27 cellular contexts compared by ENCODE assay signal in genomic region chr7:92707435-92707834, GRCh38.
DNase-seq lines count a peak whose midpoint lies in the region; ATAC-seq and TF ChIP-seq lines count a peak whose summit lies in the region.
"Had no signal": no experiment of that assay in that cellular context is flagged by ENCODE, and none has a peak within 500 bp of the region (broad histone marks: within the 10 kb centered on the region; RNA-seq: fewer than 3 reads in every experiment).

No MANE protein-coding gene starts in this region.

- H3K4me1 ChIP-seq in DND-41 (ENCODE audit: insufficient read depth, low read length): peaks cover 7% of the 10 kb centered on the region
- peaks cover 0 to 6% (median 0%) of the 10 kb centered on the region in 4 donors for H3K4me1 ChIP-seq in esophagus muscularis mucosa
- H3K4me1 ChIP-seq: lower lobe of right lung had no signal

- no peak for TF ChIP-seq POLR2A in esophagus muscularis mucosa (IDR thresholded peaks at IDR 0.05; ENCODE audit: low read depth)

- H3K4me1 Mint-ChIP-seq in activated T-cell treated with anti-CD3 and anti-CD28 coated beads, Interleukin-2, amount 50 U/mL, for 72 hours (ENCODE audit: low read depth): peaks cover 65% of the 10 kb centered on the region
- H3K4me1 Mint-ChIP-seq in activated naive CD8-positive, alpha-beta T cell (ENCODE audit: low read depth): peaks cover 31% of the 10 kb centered on the region
- H3K4me1 Mint-ChIP-seq in osteocyte (ENCODE audit: unreplicated experiment): peaks cover 7% of the 10 kb centered on the region
- H3K4me1 Mint-ChIP-seq: brain, nephron had no signal

- WGBS in esophagus muscularis mucosa: 89% methylated on average over 3 of the region's 3 CpGs

- H3K4me3 Mint-ChIP-seq in activated T-cell treated with anti-CD3 and anti-CD28 coated beads, Interleukin-2, amount 50 U/mL, for 72 hours: peak overlapping the region; percentile 44 to 82
- no peak overlapping the region for H3K4me3 Mint-ChIP-seq in activated naive CD8-positive, alpha-beta T cell
- no peak overlapping the region for H3K4me3 Mint-ChIP-seq in osteocyte (ENCODE audit: unreplicated experiment)
- H3K4me3 Mint-ChIP-seq: activated CD4-positive, alpha-beta T cell treated with anti-CD3 and anti-CD28 coated beads, Interleukin-2, amount 10 ng/mL, durations not matched to agents 7 days and 5 days; brain; CD4-positive, alpha-beta T cell; nephron had no signal

- TF ChIP-seq CTCF in DND-41 (IDR thresholded peaks at IDR 0.05; ENCODE audit: borderline replicate concordance, extremely low read depth, low read length, poor library complexity, severe bottlenecking): no peak
- no peak for TF ChIP-seq CTCF in osteocyte (IDR thresholded peaks at IDR 0.05)
- no peak for TF ChIP-seq CTCF in esophagus muscularis mucosa (IDR thresholded peaks at IDR 0.05)

- H2AFZ ChIP-seq in DND-41 (ENCODE audit: low read depth, low read length): no peak overlapping the region

- no peak for TF ChIP-seq EP300 in esophagus muscularis mucosa (IDR thresholded peaks at IDR 0.05)

- peaks cover 13 to 31% of the 10 kb centered on the region in 2 donors for H3K36me3 Mint-ChIP-seq in activated T-cell treated with anti-CD3 and anti-CD28 coated beads, Interleukin-2, amount 50 U/mL, for 72 hours (ENCODE audit: insufficient read depth in 2 of 2)
- H3K36me3 Mint-ChIP-seq in activated naive CD8-positive, alpha-beta T cell: peaks cover 21% of the 10 kb centered on the region
- H3K36me3 Mint-ChIP-seq in osteocyte (ENCODE audit: unreplicated experiment): peaks cover 18% of the 10 kb centered on the region

- H3K27ac ChIP-seq in DND-41 (ENCODE audit: low read length) (0 out of 2 replicates have a peak overlapping the region, but pooled peaks have one; percentile 9), esophagus muscularis mucosa (replicated peaks in 1 of 4) (no peak overlapping the region)
- H3K27ac ChIP-seq: lower lobe of right lung, WERI-Rb-1 had no signal

- no peak for DNase-seq in activated T-cell treated with anti-CD3 and anti-CD28 coated beads, Interleukin-2, amount 50 U/mL, for 72 hours
- DNase-seq in activated T-cell treated with anti-CD3 and anti-CD28 coated beads, Interleukin-2, amount 50 U/mL, for 48 hours: no peak
- no peak for DNase-seq in DND-41
- no peak for DNase-seq in osteocyte (ENCODE audit: extremely low spot score, unreplicated experiment)
- DNase-seq in esophagus muscularis mucosa (ENCODE audit: extremely low spot score): no peak
- DNase-seq in NCI-H69 (lab: John Stamatoyannopoulos, UW): no peak
- DNase-seq in posterior vena cava (ENCODE audit: low spot score): no peak
- DNase-seq: activated CD4-positive, alpha-beta T cell treated with anti-CD3 and anti-CD28 coated beads, Interleukin-2, amount 10 ng/mL, durations not matched to agents 7 days and 5 days; activated effector memory CD4-positive, alpha-beta T cell treated with anti-CD3 and anti-CD28 coated beads, Interleukin-2, amount 50 U/mL, for 16 hours; amniotic stem cell; CD4-positive, alpha-beta T cell; cerebellar nuclear complex; EL; hippocampal formation; lower lobe of right lung; NCI-H1092 treated with DMSO at 0.1 percent for 48 hours; NCI-H187; NCI-H2171; retina; SW 1271; T-helper 9 cell; WERI-Rb-1 had no signal

- peak overlapping the region; percentile 93 for H3K27ac Mint-ChIP-seq in activated T-cell treated with anti-CD3 and anti-CD28 coated beads, Interleukin-2, amount 50 U/mL, for 72 hours
- H3K27ac Mint-ChIP-seq in activated naive CD8-positive, alpha-beta T cell: peak overlapping the region; percentile 85
- peak overlapping the region; percentile 43 for H3K27ac Mint-ChIP-seq in osteocyte (ENCODE audit: unreplicated experiment)
- H3K27ac Mint-ChIP-seq: activated CD4-positive, alpha-beta T cell treated with anti-CD3 and anti-CD28 coated beads, Interleukin-2, amount 10 ng/mL, durations not matched to agents 7 days and 5 days; brain; CD4-positive, alpha-beta T cell; nephron had no signal

- H3K4me2 ChIP-seq in DND-41 (ENCODE audit: insufficient read depth, low read length): no peak overlapping the region

- H3K4me3 ChIP-seq in DND-41 (ENCODE audit: low read depth in 1 of 2, low read length in 2 of 2): no peak overlapping the region
- no peak overlapping the region for H3K4me3 ChIP-seq in esophagus muscularis mucosa
- H3K4me3 ChIP-seq: lower lobe of right lung, skin epidermis, tibial nerve had no signal

- ATAC-seq in activated T-cell treated with anti-CD3 and anti-CD28 coated beads, Interleukin-2, amount 50 U/mL, for 72 hours (replicated peaks in 1 of 2): no peak
- ATAC-seq in DND-41 (ENCODE audit: insufficient read depth, low read depth): no peak
- ATAC-seq: lower lobe of right lung had no signal

- H3K9me3 Mint-ChIP-seq in activated T-cell treated with anti-CD3 and anti-CD28 coated beads, Interleukin-2, amount 50 U/mL, for 72 hours: no peaks in the 10 kb centered on the region
- H3K9me3 Mint-ChIP-seq in activated naive CD8-positive, alpha-beta T cell (ENCODE audit: low read depth): no peaks in the 10 kb centered on the region
- no peaks in the 10 kb centered on the region for H3K9me3 Mint-ChIP-seq in osteocyte (ENCODE audit: unreplicated experiment)
- H3K9me3 Mint-ChIP-seq: CD4-positive, alpha-beta T cell had no signal

- no peak overlapping the region for H3K9ac ChIP-seq in DND-41 (ENCODE audit: low read depth, low read length)

- H3K79me2 ChIP-seq in DND-41 (ENCODE audit: insufficient read depth, low read length): peaks cover 100% of the 10 kb centered on the region

- H3K36me3 ChIP-seq in DND-41 (ENCODE audit: insufficient read depth, low read length) (peaks cover 90% of the 10 kb centered on the region), esophagus muscularis mucosa (no peaks in the 10 kb centered on the region)
- H3K36me3 ChIP-seq: lower lobe of right lung, tibial nerve, WERI-Rb-1 had no signal

- no peaks in the 10 kb centered on the region for H3K27me3 ChIP-seq in DND-41 (ENCODE audit: insufficient read depth, low read length, poor library complexity)
- no peaks in the 10 kb centered on the region for H3K27me3 ChIP-seq in esophagus muscularis mucosa
- H3K27me3 ChIP-seq: tibial nerve had no signal

- no peaks in the 10 kb centered on the region for H3K9me3 ChIP-seq in DND-41 (ENCODE audit: insufficient read depth, low read length, severe bottlenecking)
- no peaks in the 10 kb centered on the region for H3K9me3 ChIP-seq in esophagus muscularis mucosa
- H3K9me3 ChIP-seq: lower lobe of right lung, tibial nerve had no signal

- intact Hi-C loops in esophagus muscularis mucosa (cut with DNase I): no loop called here
- intact Hi-C loops in posterior vena cava (cut with DNase I): no loop called here

- H4K20me1 ChIP-seq in DND-41 (ENCODE audit: insufficient read depth, low read length): peaks cover 10% of the 10 kb centered on the region; the same call in 1 of the 2 replicates

- no peaks in the 10 kb centered on the region for H3K27me3 Mint-ChIP-seq in activated T-cell treated with anti-CD3 and anti-CD28 coated beads, Interleukin-2, amount 50 U/mL, for 72 hours (ENCODE audit: low read depth)
- no peaks in the 10 kb centered on the region for H3K27me3 Mint-ChIP-seq in activated naive CD8-positive, alpha-beta T cell
- no peaks in the 10 kb centered on the region for H3K27me3 Mint-ChIP-seq in osteocyte (ENCODE audit: unreplicated experiment)
- H3K27me3 Mint-ChIP-seq: activated CD4-positive, alpha-beta T cell treated with anti-CD3 and anti-CD28 coated beads, Interleukin-2, amount 10 ng/mL, durations not matched to agents 7 days and 5 days; brain; CD4-positive, alpha-beta T cell had no signal

Comparison
In these comparisons a context has a peak if more than half of its experiments do, and no peak if none do; other contexts are left out.
1. H3K27ac Mint-ChIP-seq: peak in every context shown above with its lines; median percentile 93 in activated T-cell treated with anti-CD3 and anti-CD28 coated beads, Interleukin-2, amount 50 U/mL, for 72 hours; 85 in activated naive CD8-positive, alpha-beta T cell; 43 in osteocyte.
2. H3K4me3 Mint-ChIP-seq: peak in activated T-cell treated with anti-CD3 and anti-CD28 coated beads, Interleukin-2, amount 50 U/mL, for 72 hours (2 of 2); none in activated naive CD8-positive, alpha-beta T cell (single experiment) and osteocyte (single experiment).